In genomic region chr17:46167826-46168569, GRCh38 we compare ENCODE assay signal across 12 cellular contexts. TPM values are rescaled to one million over a fixed set of nuclear protein-coding genes. Genes with fewer than 3 reads are reported as not detected.
DNase-seq lines count a peak whose midpoint lies in the region; ATAC-seq and TF ChIP-seq lines count a peak whose summit lies in the region.
"Had no signal": no experiment of that assay in that cellular context is flagged by ENCODE, and none has a peak within 500 bp of the region (broad histone marks: within the 10 kb centered on the region; RNA-seq: fewer than 3 reads in every experiment).

No MANE protein-coding gene starts in this region.

- H4K20me1 ChIP-seq in SK-N-SH (ENCODE audit: insufficient read depth): peaks cover 100% of the 10 kb centered on the region
- peaks cover 56% of the 10 kb centered on the region for H4K20me1 ChIP-seq in PC-3 (ENCODE audit: low read length)

- WGBS in SK-N-SH (ENCODE audit: low lambda C conversion rate): 89% methylated on average over 14 of the region's 14 CpGs

- H3K9me3 ChIP-seq in SK-N-SH (no peaks in the 10 kb centered on the region), PC-3 (ENCODE audit: low read length) (no peaks in the 10 kb centered on the region)

- H3K27ac Mint-ChIP-seq in osteocyte (ENCODE audit: unreplicated experiment): peak overlapping the region; percentile 81

- TF ChIP-seq EP300 in SK-N-SH (IDR thresholded peaks at IDR 0.05; ENCODE audit: borderline replicate concordance in 1 of 2, low read depth in 1 of 2, low read length in 1 of 2): no peak

- no peak overlapping the region for H3K4me3 Mint-ChIP-seq in osteocyte (ENCODE audit: unreplicated experiment)

- H3K9ac ChIP-seq in SK-N-SH (0 out of 2 replicates have a peak overlapping the region, but pooled peaks have one; percentile 1), PC-3 (ENCODE audit: low read length) (no peak overlapping the region)

- TF ChIP-seq RAD21 in SK-N-SH (IDR thresholded peaks at IDR 0.05; ENCODE audit: low read length): no peak

- H3K4me1 ChIP-seq in SK-N-SH (ENCODE audit: control insufficient read depth in 1 of 2, insufficient read depth in 2 of 2, low read depth in 1 of 2, low read length in 1 of 2) (peaks cover 6 to 21% of the 10 kb centered on the region in 2 experiments; a peak in 3 of 4 replicates), PC-3 (ENCODE audit: insufficient read depth, low read length) (peaks cover 20% of the 10 kb centered on the region)

- intact Hi-C loops in PC-3 (cut with micrococcal nuclease): no loop called here

- H3K36me3 ChIP-seq in SK-N-SH (replicated peaks in 1 of 2; ENCODE audit: control insufficient read depth in 1 of 2, insufficient read depth in 2 of 2, low read length in 1 of 2) (peaks cover 44 to 56% of the 10 kb centered on the region in 2 experiments), PC-3 (ENCODE audit: low read depth, low read length) (peaks cover 35% of the 10 kb centered on the region)

- H3F3A ChIP-seq in SK-N-SH (replicated peaks; ENCODE audit: insufficient read depth) (peaks cover 20% of the 10 kb centered on the region), PC-3 (ENCODE audit: low read length, unreplicated experiment) (no peaks in the 10 kb centered on the region)

- ATAC-seq in SK-N-SH treated with all-trans-retinoic acid at 6 μM for 48 hours (no peak), PC-3 (peak; percentile 77), HG03135 (IDR thresholded peaks at IDR 0.05; ENCODE audit: unreplicated experiment) (no peak)

- CTCF ChIA-PET in SK-N-SH (lab: Yijun Ruan, JAX) (interaction anchor here (0.7 to 1.6 kb wide), 3 partner anchors 10 to 127 kb away, joined by 3 to 4 read pairs (median 4); no protein-coding TSS in a partner anchor), PC-3 (lab: Charles Lee) (no interaction called here)

- H3K27me3 ChIP-seq in SK-N-SH (ENCODE audit: insufficient read depth): no peaks in the 10 kb centered on the region
- H3K27me3 ChIP-seq in PC-3 (ENCODE audit: low read length): no peaks in the 10 kb centered on the region

- no peak overlapping the region for H2AFZ ChIP-seq in SK-N-SH (ENCODE audit: low read depth)
- H2AFZ ChIP-seq in PC-3 (ENCODE audit: low read length): no peak overlapping the region

- no peak for DNase-seq in SK-N-SH
- peak; percentile 65 for DNase-seq in PC-3
- DNase-seq in fibroblast of gingiva (ENCODE audit: low read depth): peak; percentile 81
- no peak for DNase-seq in osteocyte (ENCODE audit: extremely low spot score, unreplicated experiment)
- DNase-seq in stimulated activated CD4-positive, alpha-beta T cell treated with anti-CD3 and anti-CD28 coated beads, Interleukin-2, amount 100 ng/mL, for 24 hours: no peak
- no peak for DNase-seq in activated CD8-positive, alpha-beta memory T cell treated with anti-CD3 and anti-CD28 coated beads for 24 hours
- DNase-seq: activated CD4-positive, alpha-beta T cell treated with anti-CD3 and anti-CD28 coated beads for 48 hours; GF-D8; NCI-H524 treated with DMSO at 0.1 percent for 48 hours; SIG-M5 had no signal

- H3K4me3 ChIP-seq in SK-N-SH (ENCODE audit: low read depth in 2 of 2, low read length in 1 of 2) (peak overlapping the region in 1 of 2 experiments; percentile 9; a peak in 1 of 4 replicates), PC-3 (ENCODE audit: low read length) (no peak overlapping the region)

- H3K27ac ChIP-seq in SK-N-SH (ENCODE audit: low read depth in 2 of 2, low read length in 1 of 2) (peak overlapping the region in 1 of 2 experiments; percentile 28; a peak in 2 of 4 replicates), PC-3 (ENCODE audit: low read length) (no peak overlapping the region)

- BruUV-seq in PC-3 (replicated peaks; lab: Mats Ljungman, UMichigan): no TSS peak

- TF ChIP-seq CTCF in SK-N-SH (IDR thresholded peaks at IDR 0.05) (no peak), PC-3 (conservative IDR thresholded peaks at IDR 0.05; ENCODE audit: low read depth, low read length) (no peak), osteocyte (IDR thresholded peaks at IDR 0.05) (no peak)

- H3K79me2 ChIP-seq in SK-N-SH (ENCODE audit: insufficient read depth) (peaks cover 100% of the 10 kb centered on the region), PC-3 (ENCODE audit: low read length) (peaks cover 99% of the 10 kb centered on the region)

- POLR2A ChIA-PET in SK-N-SH (lab: Yijun Ruan, JAX) (no interaction called here), PC-3 (lab: Charles Lee; ENCODE audit: unreplicated experiment) (interaction anchor here (0.6 to 0.7 kb wide), 2 partner anchors 27 to 42 kb away, joined by 3 read pairs; no protein-coding TSS in a partner anchor)

- H3K4me1 Mint-ChIP-seq in osteocyte (ENCODE audit: unreplicated experiment): peaks cover 68% of the 10 kb centered on the region

- no peaks in the 10 kb centered on the region for H3K9me3 Mint-ChIP-seq in osteocyte (ENCODE audit: unreplicated experiment)

- H3K4me2 ChIP-seq in SK-N-SH (peak overlapping the region; percentile 13; the same call in 1 of the 2 replicates), PC-3 (ENCODE audit: low read length) (peak overlapping the region; percentile 37)

- H3K9me2 ChIP-seq in SK-N-SH (no peaks in the 10 kb centered on the region), PC-3 (replicated peaks; ENCODE audit: low read length) (no peaks in the 10 kb centered on the region)

- peaks cover 38% of the 10 kb centered on the region for H3K36me3 Mint-ChIP-seq in osteocyte (ENCODE audit: unreplicated experiment)

- H3K27me3 Mint-ChIP-seq in osteocyte (ENCODE audit: unreplicated experiment): no peaks in the 10 kb centered on the region

TF ChIP-seq in SK-N-SH, 30 proteins besides CTCF, POLR2A, EP300 and RAD21:
- no peak for TF ChIP-seq ZBTB33 (IDR thresholded peaks at IDR 0.05; ENCODE audit: borderline replicate concordance, low read depth)
- TF ChIP-seq GATA2 (CRISPR knock-in tag; IDR thresholded peaks at IDR 0.05): no peak
- TF ChIP-seq FOXM1 (IDR thresholded peaks at IDR 0.05; ENCODE audit: low read depth): no peak
- TF ChIP-seq MAX (IDR thresholded peaks at IDR 0.05; ENCODE audit: low read depth): no peak
- TF ChIP-seq EZH2phosphoT487 (IDR thresholded peaks at IDR 0.05; ENCODE audit: borderline replicate concordance, low read depth): no peak
- no peak for TF ChIP-seq TAF1 (IDR thresholded peaks at IDR 0.05; ENCODE audit: borderline replicate concordance, low read depth, low read length)
- TF ChIP-seq TEAD4 (IDR thresholded peaks at IDR 0.05; ENCODE audit: borderline replicate concordance, insufficient read depth): no peak

TF ChIP-seq in SK-N-SH treated with all-trans-retinoic acid at 6 μM for 48 hours, 23 proteins besides CTCF, POLR2A, EP300 and RAD21:
- TF ChIP-seq ARNTL (CRISPR knock-in tag; IDR thresholded peaks at IDR 0.05; ENCODE audit: borderline replicate concordance, low read depth): no peak

RNA-seq across cellular contexts. Expression of gene KANSL1, which starts 25.2 kb away (rescaled TPM):
- polyA plus RNA-seq in SK-N-SH (2012; rRNA removed): 10.0 and 11.9 TPM in 2 replicates
- 7.2 and 9.3 TPM in 2 replicates for polyA plus RNA-seq in SK-N-SH (2012; cell fraction: cytosol; rRNA removed)
- polyA plus RNA-seq in SK-N-SH (2012; cell fraction: nucleus; rRNA removed): 48.5 and 48.8 TPM in 2 replicates
- total RNA-seq in PC-3 (2014; rRNA removed) (47.6 and 63.2 TPM in 2 replicates), osteocyte (99.0 and 102 TPM in 2 replicates)

Comparison
In these comparisons a context has a peak if more than half of its experiments do, and no peak if none do; other contexts are left out.
1. DNase-seq: peak in PC-3 (single experiment) and fibroblast of gingiva (single experiment); none in SK-N-SH (single experiment), osteocyte (single experiment), stimulated activated CD4-positive, alpha-beta T cell treated with anti-CD3 and anti-CD28 coated beads, Interleukin-2, amount 100 ng/mL, for 24 hours (0 of 2) and activated CD8-positive, alpha-beta memory T cell treated with anti-CD3 and anti-CD28 coated beads for 24 hours (single experiment).